Comparison of ENCODE assay signal across 1 cellular context in genomic region chr11:36703055-36703404, GRCh38.
TF ChIP-seq lines count a peak whose summit lies in the region.

No MANE protein-coding gene starts in this region.

TF ChIP-seq in K562, 482 proteins besides CTCF, POLR2A, EP300 and RAD21 (continued from another document):
- TF ChIP-seq CTCFL (IDR thresholded peaks at IDR 0.05; ENCODE audit: borderline replicate concordance, insufficient read depth, low read depth, low read length, poor library complexity, severe bottlenecking): no peak
